8 cellular contexts compared by ENCODE assay signal in the genomic region with DNA sequence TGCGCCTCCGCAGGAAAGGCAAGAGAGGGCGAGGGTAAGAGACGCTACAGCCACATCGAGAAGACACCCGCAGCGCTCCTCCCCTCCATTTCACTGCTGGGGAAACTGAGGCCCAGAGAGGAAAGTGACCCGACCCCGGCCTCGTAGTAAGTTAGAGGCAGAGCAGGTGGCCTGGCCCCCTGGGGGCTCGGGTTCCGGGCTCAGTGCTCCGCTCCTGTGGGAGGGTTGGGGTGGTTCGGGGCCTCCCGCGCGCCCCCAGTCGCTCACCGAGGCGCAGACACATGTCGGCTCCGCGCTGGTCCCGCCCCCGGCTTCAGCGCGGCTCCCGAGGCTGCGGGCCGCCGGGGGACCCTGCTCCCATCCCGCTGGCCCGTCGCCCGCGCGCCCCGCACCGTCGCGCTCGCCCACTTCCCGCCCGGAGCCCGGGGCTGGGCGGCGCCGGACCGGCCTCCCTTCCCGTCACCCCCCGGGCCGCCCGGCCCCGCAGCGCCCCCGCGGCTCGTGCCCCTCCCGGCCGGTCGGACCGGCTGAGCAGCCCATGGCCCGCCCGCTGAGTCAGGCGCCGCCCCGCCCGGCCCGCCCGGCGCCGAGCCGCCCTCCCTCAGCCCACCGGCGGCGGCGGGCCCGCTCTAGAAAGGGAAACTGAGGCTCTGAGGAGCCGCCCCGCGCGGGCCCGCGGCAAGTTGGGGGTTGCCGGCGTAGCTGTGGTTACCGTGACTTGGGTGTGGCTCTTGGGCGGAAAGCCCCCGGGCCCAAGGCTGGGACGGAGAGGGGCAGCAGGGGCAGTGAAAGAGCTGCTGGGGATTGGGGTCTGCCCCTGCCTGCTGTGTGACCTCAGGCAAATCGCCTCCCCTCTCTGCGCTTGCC. TPM values are rescaled to one million over a fixed set of nuclear protein-coding genes. Genes with fewer than 3 reads are reported as not detected.
DNase-seq lines count a peak whose midpoint lies in the region; ATAC-seq and TF ChIP-seq lines count a peak whose summit lies in the region.

A gene with protein sequence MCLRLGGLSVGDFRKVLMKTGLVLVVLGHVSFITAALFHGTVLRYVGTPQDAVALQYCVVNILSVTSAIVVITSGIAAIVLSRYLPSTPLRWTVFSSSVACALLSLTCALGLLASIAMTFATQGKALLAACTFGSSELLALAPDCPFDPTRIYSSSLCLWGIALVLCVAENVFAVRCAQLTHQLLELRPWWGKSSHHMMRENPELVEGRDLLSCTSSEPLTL (minus strand): TSS at position 434 of the 867 bp plus-strand sequence. CDS start 151 bp downstream, at position 283.

- no peaks in the 10 kb centered on the region for H3K9me3 Mint-ChIP-seq in activated T-helper 2 cell treated with anti-CD3 and anti-CD28 coated beads, Interferon-gamma antibody, Interleukin-2, Interleukin-4, amounts not matched to agents 10 μg/mL and 5 μg/mL and 100 μg/mL, durations not matched to agents 14 hours and 24 hours and 36 hours

- ATAC-seq in heart right ventricle (peak; percentile 48 to 94 (median 80)), GM21786 (IDR thresholded peaks at IDR 0.05; ENCODE audit: unreplicated experiment) (no peak), HG03095 (IDR thresholded peaks at IDR 0.05; ENCODE audit: unreplicated experiment) (no peak)

- 1 to 2% methylated on average over 71 to 91 of the region's 92 CpGs for WGBS in heart right ventricle, 2 donors
- 1% methylated on average over 31 of the region's 92 CpGs for WGBS in prostate gland

- H3K9me3 ChIP-seq in heart right ventricle (no peaks in the 10 kb centered on the region), prostate gland (no peaks in the 10 kb centered on the region)

- H3K27me3 Mint-ChIP-seq in activated T-helper 2 cell treated with anti-CD3 and anti-CD28 coated beads, Interferon-gamma antibody, Interleukin-2, Interleukin-4, amounts not matched to agents 10 μg/mL and 5 μg/mL and 100 μg/mL, durations not matched to agents 14 hours and 24 hours and 36 hours (ENCODE audit: low read depth) = peaks cover 53% of the 10 kb centered on the region

- H3K4me3 Mint-ChIP-seq in activated T-helper 2 cell treated with anti-CD3 and anti-CD28 coated beads, Interferon-gamma antibody, Interleukin-2, Interleukin-4, amounts not matched to agents 10 μg/mL and 5 μg/mL and 100 μg/mL, durations not matched to agents 14 hours and 24 hours and 36 hours (ENCODE audit: low read depth) = peak within 1 kb of the TSS; percentile 71

- peak within 1 kb of the TSS; percentile 81 for H3K27ac ChIP-seq in C4-2B
- H3K27ac ChIP-seq in heart right ventricle = peak within 1 kb of the TSS in 4 of 10 donors; percentile 26 to 50 (median 42)
- peak within 1 kb of the TSS; percentile 71 to 85 for H3K27ac ChIP-seq in prostate gland

- peaks cover 0 to 38% (median 3%) of the 10 kb centered on the region in 7 donors for H3K27me3 ChIP-seq in heart right ventricle
- H3K27me3 ChIP-seq in prostate gland (replicated peaks; ENCODE audit: insufficient read depth) = no peaks in the 10 kb centered on the region

- no peaks in the 10 kb centered on the region for H3K4me1 Mint-ChIP-seq in activated T-helper 2 cell treated with anti-CD3 and anti-CD28 coated beads, Interferon-gamma antibody, Interleukin-2, Interleukin-4, amounts not matched to agents 10 μg/mL and 5 μg/mL and 100 μg/mL, durations not matched to agents 14 hours and 24 hours and 36 hours (ENCODE audit: low read depth)

- no peak within 1 kb of the TSS for H3K27ac Mint-ChIP-seq in activated T-helper 2 cell treated with anti-CD3 and anti-CD28 coated beads, Interferon-gamma antibody, Interleukin-2, Interleukin-4, amounts not matched to agents 10 μg/mL and 5 μg/mL and 100 μg/mL, durations not matched to agents 14 hours and 24 hours and 36 hours

- H3K36me3 ChIP-seq in heart right ventricle (no peaks in the 10 kb centered on the region), prostate gland (no peaks in the 10 kb centered on the region)

- POLR2A ChIA-PET in HEK293T (lab: Yijun Ruan, JAX) = no interaction called here

- intact Hi-C loops in activated T-helper 2 cell treated with anti-CD3 and anti-CD28 coated beads, Interferon-gamma antibody, Interleukin-2, Interleukin-4, amounts not matched to agents 10 μg/mL and 5 μg/mL and 100 μg/mL, durations not matched to agents 14 hours and 24 hours and 36 hours (cut with micrococcal nuclease) = no loop called here
- intact Hi-C loops in heart right ventricle (cut with DNase I) (no loop called here), prostate gland (cut with DNase I) (no loop called here)

- CTCF ChIA-PET in HEK293T (lab: Yijun Ruan, JAX) = interaction anchor here (0.6 to 1.2 kb wide), 2 partner anchors 9 to 21 kb away, joined by 3 to 4 read pairs; no protein-coding TSS in a partner anchor

- peak; percentile 18 for TF ChIP-seq POLR2A in prostate gland (IDR thresholded peaks at IDR 0.05)

- DNase-seq in HEK293T (ENCODE audit: extremely low spot score) = peak; percentile 71
- no peak for DNase-seq in activated T-helper 2 cell treated with anti-CD3 and anti-CD28 coated beads, Interferon-gamma antibody, Interleukin-2, Interleukin-4, amounts not matched to agents 10 μg/mL and 5 μg/mL and 100 μg/mL, durations not matched to agents 14 hours and 24 hours and 36 hours (ENCODE audit: low spot score)
- DNase-seq in heart right ventricle = peak; percentile 38 to 62
- DNase-seq in prostate gland (ENCODE audit: low spot score) = peak; percentile 77
- DNase-seq in NCI-H2107 (lab: John Stamatoyannopoulos, UW) = no peak

- H3K4me3 ChIP-seq in heart right ventricle (peak within 1 kb of the TSS; percentile 39 to 65 (median 58)), prostate gland (peak within 1 kb of the TSS; percentile 79 to 85)

- H3K4me1 ChIP-seq in heart right ventricle (peaks cover 0 to 16% (median 8%) of the 10 kb centered on the region in 9 donors), prostate gland (replicated peaks) (no peaks in the 10 kb centered on the region)

- H3K36me3 Mint-ChIP-seq in activated T-helper 2 cell treated with anti-CD3 and anti-CD28 coated beads, Interferon-gamma antibody, Interleukin-2, Interleukin-4, amounts not matched to agents 10 μg/mL and 5 μg/mL and 100 μg/mL, durations not matched to agents 14 hours and 24 hours and 36 hours (ENCODE audit: low read depth) = no peaks in the 10 kb centered on the region

- TF ChIP-seq CTCF in C4-2B (conservative IDR thresholded peaks at IDR 0.05) (no peak; the same call in 1 of the 2 replicates), heart right ventricle (IDR thresholded peaks at IDR 0.05) (no peak), prostate gland (IDR thresholded peaks at IDR 0.05) (peak in 2 of 4 experiments; percentile 29 to 38)

TF ChIP-seq in HEK293T, 16 proteins besides CTCF, POLR2A, EP300 and RAD21:
- no peak for TF ChIP-seq ELF4 (IDR thresholded peaks at IDR 0.05)
- no peak for TF ChIP-seq NFRKB (IDR thresholded peaks at IDR 0.05)
- TF ChIP-seq L3MBTL2 (conservative IDR thresholded peaks at IDR 0.05) = peak; percentile 69
- 0 out of 2 replicates have a peak, but pooled peaks have one; percentile 43 for TF ChIP-seq FOXM1 (IDR thresholded peaks at IDR 0.05; ENCODE audit: borderline replicate concordance)

RNA-seq across cellular contexts. Expression of the gene that starts here (rescaled TPM):
- 0.66 and 1.5 TPM in 2 replicates for total RNA-seq in activated T-helper 2 cell treated with anti-CD3 and anti-CD28 coated beads, Interferon-gamma antibody, Interleukin-2, Interleukin-4, amounts not matched to agents 10 μg/mL and 5 μg/mL and 100 μg/mL, durations not matched to agents 14 hours and 24 hours and 36 hours
- total RNA-seq in heart right ventricle = 10 to 100 TPM in 7 of 10 donors, 1 to 10 TPM in 3; 4.5 to 22.5 (median 10.8) TPM
- polyA plus RNA-seq in heart right ventricle = 10 to 100 TPM in 1 of 2 donors, 1 to 10 TPM in 1; 8.4 to 18.2 TPM
- total RNA-seq in prostate gland = 100 to 1,000 TPM in 1 of 2 donors, 10 to 100 TPM in 1; 96.2 to 239 TPM

Comparison
In these comparisons a context has a peak if more than half of its experiments do, and no peak if none do; other contexts are left out.
1. RNA of the gene that starts here (total RNA-seq): 96.2 to 239 TPM in prostate gland; 4.5 to 22.5 TPM in heart right ventricle and 0.66 to 1.5 TPM in activated T-helper 2 cell treated with anti-CD3 and anti-CD28 coated beads, Interferon-gamma antibody, Interleukin-2, Interleukin-4, amounts not matched to agents 10 μg/mL and 5 μg/mL and 100 μg/mL, durations not matched to agents 14 hours and 24 hours and 36 hours; every median in the first group is over 4 times any median in the second.
2. DNase-seq: peak in HEK293T (single experiment), heart right ventricle (2 of 2) and prostate gland (single experiment); none in activated T-helper 2 cell treated with anti-CD3 and anti-CD28 coated beads, Interferon-gamma antibody, Interleukin-2, Interleukin-4, amounts not matched to agents 10 μg/mL and 5 μg/mL and 100 μg/mL, durations not matched to agents 14 hours and 24 hours and 36 hours (single experiment) and NCI-H2107 (single experiment).
3. ATAC-seq: peak in heart right ventricle (8 of 8); none in GM21786 (single experiment) and HG03095 (single experiment).